ENCODE assay signal across 17 cellular contexts in the genomic region with DNA sequence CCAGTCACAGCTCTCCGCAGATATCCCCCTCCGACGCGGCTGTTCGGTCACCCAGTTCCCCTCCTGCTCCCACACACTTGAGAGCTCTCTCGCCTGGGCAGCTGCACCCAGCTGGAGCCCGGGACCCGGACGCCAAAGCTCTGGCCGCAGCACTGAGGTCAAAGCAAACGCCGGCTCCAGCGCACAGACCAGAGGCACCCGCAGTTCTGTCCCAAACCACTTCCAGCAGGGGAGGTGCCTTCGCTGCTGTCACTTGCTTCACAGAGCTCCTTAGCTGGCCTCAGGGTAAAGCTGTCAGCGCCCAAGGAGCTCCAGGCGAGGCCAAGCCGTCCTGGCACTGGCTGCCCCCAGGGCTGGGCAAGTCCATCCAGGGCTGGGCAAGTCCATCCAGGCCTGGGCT.
"Had no signal": no experiment of that assay in that cellular context is flagged by ENCODE, and none has a peak within 500 bp of the region (broad histone marks: within the 10 kb centered on the region; RNA-seq: fewer than 3 reads in every experiment).

No MANE protein-coding gene starts in this region.

- H3K27ac Mint-ChIP-seq: activated naive CD4-positive, alpha-beta T cell treated with anti-CD3 and anti-CD28 coated beads, Interleukin-2, amount 10 ng/mL, durations not matched to agents 7 days and 5 days; activated T-cell treated with anti-CD3 and anti-CD28 coated beads, Interleukin-2, amount 50 U/mL, for 24 hours; dendritic cell treated with granulocyte-macrophage colony-stimulating factor and Interleukin-4, amounts not matched to agents 40 ng/mL and 50 ng/mL, for 4 days; stimulated activated memory B cell treated with anti-CD40 and anti-IgM and Interleukin-4, amounts not matched to agents 10 μg/mL and 1 μg/mL and 100 μg/mL, for 72 hours had no signal

- H3K4me3 ChIP-seq: ascending aorta, breast epithelium, SK-N-MC, tibial artery had no signal

- H3K4me1 ChIP-seq: ascending aorta, breast epithelium, tibial artery had no signal

- H3K27me3 Mint-ChIP-seq: activated T-cell treated with anti-CD3 and anti-CD28 coated beads, Interleukin-2, amount 50 U/mL, for 24 hours had no signal

- DNase-seq: activated CD4-positive, alpha-beta T cell treated with anti-CD3 and anti-CD28 coated beads for 1 hour; activated CD4-positive, alpha-beta T cell treated with anti-CD3 and anti-CD28 coated beads, Interleukin-2, amount 50 U/mL, for 48 hours; activated naive CD4-positive, alpha-beta T cell treated with anti-CD3 and anti-CD28 coated beads, Interleukin-2, amount 10 ng/mL, durations not matched to agents 7 days and 5 days; activated T-cell treated with anti-CD3 and anti-CD28 coated beads, Interleukin-2, amount 50 U/mL, for 24 hours; foreskin melanocyte; mesenchymal stem cell; stimulated activated CD4-positive, alpha-beta T cell treated with anti-CD3 and anti-CD28 coated beads, Interleukin-2, amount 100 ng/mL, for 48 hours; T-helper 1 cell; tibial artery had no signal

- H3K9me3 Mint-ChIP-seq: activated naive CD4-positive, alpha-beta T cell treated with anti-CD3 and anti-CD28 coated beads, Interleukin-2, amount 10 ng/mL, durations not matched to agents 7 days and 5 days; activated T-cell treated with anti-CD3 and anti-CD28 coated beads, Interleukin-2, amount 50 U/mL, for 24 hours; dendritic cell treated with granulocyte-macrophage colony-stimulating factor and Interleukin-4, amounts not matched to agents 40 ng/mL and 50 ng/mL, for 4 days; stimulated activated memory B cell treated with anti-CD40 and anti-IgM and Interleukin-4, amounts not matched to agents 10 μg/mL and 1 μg/mL and 100 μg/mL, for 72 hours had no signal

- H3K27me3 ChIP-seq: ascending aorta, breast epithelium, tibial artery had no signal

- H3K27ac ChIP-seq: ascending aorta, breast epithelium, epithelial cell of prostate, SK-N-MC, tibial artery, VCaP had no signal

- ATAC-seq: left lobe of liver; stimulated activated memory B cell treated with anti-CD40 and anti-IgM and Interleukin-4, amounts not matched to agents 10 μg/mL and 1 μg/mL and 100 μg/mL, for 72 hours had no signal

- H3K4me1 Mint-ChIP-seq: activated naive CD4-positive, alpha-beta T cell treated with anti-CD3 and anti-CD28 coated beads, Interleukin-2, amount 10 ng/mL, durations not matched to agents 7 days and 5 days; stimulated activated memory B cell treated with anti-CD40 and anti-IgM and Interleukin-4, amounts not matched to agents 10 μg/mL and 1 μg/mL and 100 μg/mL, for 72 hours had no signal

- H3K36me3 ChIP-seq: breast epithelium had no signal

- H3K36me3 Mint-ChIP-seq: activated naive CD4-positive, alpha-beta T cell treated with anti-CD3 and anti-CD28 coated beads, Interleukin-2, amount 10 ng/mL, durations not matched to agents 7 days and 5 days had no signal

- H3K9me3 ChIP-seq: ascending aorta, breast epithelium, tibial artery had no signal

- H3K4me3 Mint-ChIP-seq: activated naive CD4-positive, alpha-beta T cell treated with anti-CD3 and anti-CD28 coated beads, Interleukin-2, amount 10 ng/mL, durations not matched to agents 7 days and 5 days; activated T-cell treated with anti-CD3 and anti-CD28 coated beads, Interleukin-2, amount 50 U/mL, for 24 hours; dendritic cell treated with granulocyte-macrophage colony-stimulating factor and Interleukin-4, amounts not matched to agents 40 ng/mL and 50 ng/mL, for 4 days; stimulated activated memory B cell treated with anti-CD40 and anti-IgM and Interleukin-4, amounts not matched to agents 10 μg/mL and 1 μg/mL and 100 μg/mL, for 72 hours had no signal
